In genomic region chr6:90197854-90198496, GRCh38 we compare ENCODE assay signal across 10 cellular contexts.
DNase-seq lines count a peak whose midpoint lies in the region; ATAC-seq, FAIRE-seq and TF ChIP-seq lines count a peak whose summit lies in the region.
"Had no signal": no experiment of that assay in that cellular context is flagged by ENCODE, and none has a peak within 500 bp of the region (broad histone marks: within the 10 kb centered on the region; RNA-seq: fewer than 3 reads in every experiment).

No MANE protein-coding gene starts in this region.

- no peaks in the 10 kb centered on the region for H4K20me1 ChIP-seq in HepG2 (ENCODE audit: insufficient read depth, low read length)

- no peaks in the 10 kb centered on the region for H3K27me3 ChIP-seq in CD4-positive, alpha-beta T cell (ENCODE audit: control insufficient read depth, insufficient read depth, low read length)
- no peaks in the 10 kb centered on the region for H3K27me3 ChIP-seq in HepG2 (ENCODE audit: control insufficient read depth in 1 of 2, insufficient read depth in 2 of 2, low read length in 2 of 2)

- peaks cover 66% of the 10 kb centered on the region for H3K36me3 Mint-ChIP-seq in CD4-positive, alpha-beta T cell (ENCODE audit: low read depth)
- H3K36me3 Mint-ChIP-seq in activated naive CD8-positive, alpha-beta T cell = peaks cover 42% of the 10 kb centered on the region

- TF ChIP-seq POLR2A in HepG2 (IDR thresholded peaks at IDR 0.05; ENCODE audit: insufficient read depth in 1 of 2, low read depth in 2 of 2, low read length in 2 of 2) = no peak

- H3K27ac Mint-ChIP-seq in CD4-positive, alpha-beta T cell = peak overlapping the region; percentile 68
- peak overlapping the region; percentile 93 for H3K27ac Mint-ChIP-seq in activated naive CD8-positive, alpha-beta T cell

- BruUV-seq in HepG2 (replicated peaks; lab: Mats Ljungman, UMichigan) = no TSS peak

- H3K27ac ChIP-seq in CD4-positive, alpha-beta T cell (ENCODE audit: low read depth, low read length) = no peak overlapping the region
- no peak overlapping the region for H3K27ac ChIP-seq in HepG2 (ENCODE audit: extremely low read length, insufficient read depth, low read length)

- H3K9me3 ChIP-seq in CD4-positive, alpha-beta T cell (ENCODE audit: control insufficient read depth, low read length) = no peaks in the 10 kb centered on the region
- H3K9me3 ChIP-seq in HepG2 (ENCODE audit: low read length) = no peaks in the 10 kb centered on the region

- H3K4me3 ChIP-seq in HFF-Myc (replicated peaks; ENCODE audit: low read depth, low read length) (no peak overlapping the region), HepG2 (replicated peaks in 1 of 3; ENCODE audit: insufficient read depth in 1 of 3, low read depth in 2 of 3, low read length in 3 of 3) (no peak overlapping the region)

- 47% methylated on average over 6 of the region's 8 CpGs for WGBS in HepG2 (ENCODE audit: low lambda C conversion rate)

- no peak for FAIRE-seq in HepG2 (lab: Jason Lieb, UNC)

- no peak for TF ChIP-seq CTCF in CD4-positive, alpha-beta T cell (IDR thresholded peaks at IDR 0.05)
- no peak for TF ChIP-seq CTCF in HFF-Myc (IDR thresholded peaks at IDR 0.05; ENCODE audit: low read depth, low read length, missing control alignments)
- TF ChIP-seq CTCF in HepG2 (CRISPR knock-in tag; IDR thresholded peaks at IDR 0.05) = no peak

- no peak for ATAC-seq in CD4-positive, alpha-beta T cell (ENCODE audit: poor library complexity)
- no peak for ATAC-seq in HepG2

- no peaks in the 10 kb centered on the region for H3K9me3 Mint-ChIP-seq in CD4-positive, alpha-beta T cell
- peaks cover 8% of the 10 kb centered on the region for H3K9me3 Mint-ChIP-seq in activated naive CD8-positive, alpha-beta T cell (ENCODE audit: low read depth)

- H3K4me2 ChIP-seq in HepG2 (ENCODE audit: low read depth, low read length) = no peak overlapping the region

- intact Hi-C loops in CD4-positive, alpha-beta T cell (cut with DNase I, micrococcal nuclease) = no loop called here
- intact Hi-C loops in HepG2 (cut with micrococcal nuclease; ENCODE audit: unreplicated experiment) = no loop called here

- H3K27me3 Mint-ChIP-seq in CD4-positive, alpha-beta T cell = no peaks in the 10 kb centered on the region
- H3K27me3 Mint-ChIP-seq in activated naive CD8-positive, alpha-beta T cell = no peaks in the 10 kb centered on the region

- no peaks in the 10 kb centered on the region for H3K36me3 ChIP-seq in HepG2 (replicated peaks in 1 of 2; ENCODE audit: control insufficient read depth in 1 of 2, insufficient read depth in 2 of 2, low read length in 2 of 2)

- no peaks in the 10 kb centered on the region for H3K79me2 ChIP-seq in HepG2 (ENCODE audit: insufficient read depth, low read length)

- CTCF ChIA-PET in CD4-positive, alpha-beta T cell (lab: Charles Lee) = interaction anchor here (0.7 kb wide), 1 partner anchor 98 kb away, joined by 3 read pairs; no protein-coding TSS in a partner anchor
- CTCF ChIA-PET in HepG2 (lab: Yijun Ruan, JAX; ENCODE audit: low intra/inter-chr PET ratio, low total read pairs) = no interaction called here

- no peak for DNase-seq in CD4-positive, alpha-beta T cell
- DNase-seq in HFF-Myc (ENCODE audit: extremely low read depth, low read depth) = peak; percentile 45
- peak; percentile 16 for DNase-seq in HepG2 (ENCODE audit: low spot score)
- no peak for DNase-seq in stimulated activated CD4-positive, alpha-beta T cell treated with anti-CD3 and anti-CD28 coated beads, Interleukin-2, amount 100 ng/mL, for 48 hours
- DNase-seq in HT-29 (ENCODE audit: low spot score) = no peak
- DNase-seq in NCI-H146 (lab: John Stamatoyannopoulos, UW) = no peak
- DNase-seq in NCI-H2196 treated with DMSO at 0.1 percent for 48 hours (lab: John Stamatoyannopoulos, UW; ENCODE audit: unreplicated experiment) = no peak
- DNase-seq: activated naive CD4-positive, alpha-beta T cell treated with Interleukin-2 at 50 U/mL for 16 hours; H9 had no signal

- no peak for TF ChIP-seq RAD21 in HepG2 (CRISPR knock-in tag; IDR thresholded peaks at IDR 0.05)

- POLR2A ChIA-PET in CD4-positive, alpha-beta T cell (lab: Charles Lee) = interaction anchor here (0.6 to 1.6 kb wide), 2 partner anchors 10 to 35 kb away, joined by 3 to 4 read pairs; no protein-coding TSS in a partner anchor
- POLR2A ChIA-PET in HepG2 (lab: Yijun Ruan, JAX) = no interaction called here

- H3K9ac ChIP-seq in HepG2 (ENCODE audit: insufficient read depth, low read depth, low read length) = no peak overlapping the region

- TF ChIP-seq EP300 in HepG2 (IDR thresholded peaks at IDR 0.05; ENCODE audit: low read depth in 2 of 2, low read length in 2 of 2) (no peak), HepG2 (CRISPR knock-in tag; IDR thresholded peaks at IDR 0.05; ENCODE audit: borderline replicate concordance) (no peak)

- no peak overlapping the region for H2AFZ ChIP-seq in HepG2 (ENCODE audit: low read length)

- peaks cover 86% of the 10 kb centered on the region for H3K4me1 Mint-ChIP-seq in CD4-positive, alpha-beta T cell (ENCODE audit: low read depth)
- H3K4me1 Mint-ChIP-seq in activated naive CD8-positive, alpha-beta T cell (ENCODE audit: low read depth) = peaks cover 94% of the 10 kb centered on the region

- no peaks in the 10 kb centered on the region for H3K4me1 ChIP-seq in HepG2 (ENCODE audit: insufficient read depth, low read length)

- H3K4me3 Mint-ChIP-seq in CD4-positive, alpha-beta T cell = no peak overlapping the region
- peak overlapping the region; percentile 27 for H3K4me3 Mint-ChIP-seq in activated naive CD8-positive, alpha-beta T cell
- H3K4me3 Mint-ChIP-seq: H9 had no signal

- in situ Hi-C loops in HepG2 (cut with HindIII; ENCODE audit: extremely low pct_ligation_motif_present, low pct_unique_long_range_greater_than_20kb) = no loop called here

TF ChIP-seq in HepG2, 621 proteins besides CTCF, POLR2A, EP300 and RAD21 (continues in another document):
- TF ChIP-seq MBD4 (IDR thresholded peaks at IDR 0.05; ENCODE audit: borderline replicate concordance, low read length) = no peak
- TF ChIP-seq ZNF629 (CRISPR knock-in tag; conservative IDR thresholded peaks at IDR 0.05) = no peak
- no peak for TF ChIP-seq ZBTB40 (IDR thresholded peaks at IDR 0.05)
- TF ChIP-seq ZBTB40 (CRISPR knock-in tag; IDR thresholded peaks at IDR 0.05) = no peak
- TF ChIP-seq IKZF1 (IDR thresholded peaks at IDR 0.05) = no peak
- TF ChIP-seq ZNF577 (CRISPR knock-in tag; IDR thresholded peaks at IDR 0.05; ENCODE audit: borderline replicate concordance, low read depth) = no peak
- TF ChIP-seq MIER3 (CRISPR knock-in tag; IDR thresholded peaks at IDR 0.05; ENCODE audit: borderline replicate concordance) = no peak
- no peak for TF ChIP-seq KLF13 (CRISPR knock-in tag; IDR thresholded peaks at IDR 0.05)

Comparison
In these comparisons a context has a peak if more than half of its experiments do, and no peak if none do; other contexts are left out.
1. DNase-seq: peak in HFF-Myc (single experiment) and HepG2 (single experiment); none in CD4-positive, alpha-beta T cell (0 of 10), stimulated activated CD4-positive, alpha-beta T cell treated with anti-CD3 and anti-CD28 coated beads, Interleukin-2, amount 100 ng/mL, for 48 hours (0 of 2), HT-29 (single experiment), NCI-H146 (single experiment) and NCI-H2196 treated with DMSO at 0.1 percent for 48 hours (single experiment).